Comparison of ENCODE assay signal across 10 cellular contexts in genomic region chr6:165245287-165245686, GRCh38.
DNase-seq lines count a peak whose midpoint lies in the region; ATAC-seq and TF ChIP-seq lines count a peak whose summit lies in the region.
"Had no signal": no experiment of that assay in that cellular context is flagged by ENCODE, and none has a peak within 500 bp of the region (broad histone marks: within the 10 kb centered on the region; RNA-seq: fewer than 3 reads in every experiment).

No MANE protein-coding gene starts in this region.

- H3K4me3 Mint-ChIP-seq in stimulated activated effector memory CD8-positive, alpha-beta T cell treated with anti-CD3 and anti-CD28 coated beads, Interleukin-12 subunit alpha, Interleukin-12 subunit beta, amount 100 ng/mL, for 72 hours = no peak overlapping the region

- H3K9me3 Mint-ChIP-seq in stimulated activated effector memory CD8-positive, alpha-beta T cell treated with anti-CD3 and anti-CD28 coated beads, Interleukin-12 subunit alpha, Interleukin-12 subunit beta, amount 100 ng/mL, for 72 hours = peaks cover 12% of the 10 kb centered on the region

- peak; percentile 69 for TF ChIP-seq CTCF in osteoblast (IDR thresholded peaks at IDR 0.05; ENCODE audit: extremely low read depth, low read depth, low read length)

- ATAC-seq in HG02973 (IDR thresholded peaks at IDR 0.05; ENCODE audit: unreplicated experiment) (no peak), HG03521 (IDR thresholded peaks at IDR 0.05; ENCODE audit: unreplicated experiment) (no peak)
- no peak for ATAC-seq in stimulated activated effector memory CD8-positive, alpha-beta T cell treated with anti-CD3 and anti-CD28 coated beads, Interleukin-12 subunit alpha, Interleukin-12 subunit beta, amount 100 ng/mL, for 72 hours

- no peaks in the 10 kb centered on the region for H3K4me1 Mint-ChIP-seq in stimulated activated effector memory CD8-positive, alpha-beta T cell treated with anti-CD3 and anti-CD28 coated beads, Interleukin-12 subunit alpha, Interleukin-12 subunit beta, amount 100 ng/mL, for 72 hours

- peak; percentile 5 for DNase-seq in DMS53 treated with DMSO at 0.1 percent for 48 hours (lab: John Stamatoyannopoulos, UW; ENCODE audit: unreplicated experiment)
- DNase-seq in NAMALWA (ENCODE audit: low spot score) = peak; percentile 24
- DNase-seq in dermis microvascular lymphatic vessel endothelial cell (ENCODE audit: low read depth in 2 of 2) = peak; percentile 4 to 42
- no peak for DNase-seq in osteoblast (ENCODE audit: insufficient read length, low spot score, missing footprints)
- DNase-seq in activated CD8-positive, alpha-beta memory T cell treated with anti-CD3 and anti-CD28 coated beads, Interleukin-2, amount 50 U/mL, for 4 hours = no peak
- no peak for DNase-seq in stimulated activated effector memory CD8-positive, alpha-beta T cell treated with anti-CD3 and anti-CD28 coated beads, Interleukin-12 subunit alpha, Interleukin-12 subunit beta, amount 100 ng/mL, for 72 hours (ENCODE audit: low spot score in 2 of 2)
- DNase-seq: NCI-H345; stimulated activated CD4-positive, alpha-beta T cell treated with anti-CD3 and anti-CD28 coated beads, Interleukin-2, amount 100 ng/mL, for 48 hours had no signal

- H4K20me1 ChIP-seq in osteoblast (ENCODE audit: insufficient read depth, low read length) = no peaks in the 10 kb centered on the region

- no peak overlapping the region for H3K4me3 ChIP-seq in osteoblast (ENCODE audit: insufficient read depth, low read length)

- H2AFZ ChIP-seq in osteoblast (ENCODE audit: low read length) = peak overlapping the region; percentile 67

- no peaks in the 10 kb centered on the region for H3K4me1 ChIP-seq in osteoblast (ENCODE audit: insufficient read depth, low read length)

- H3K27ac Mint-ChIP-seq in stimulated activated effector memory CD8-positive, alpha-beta T cell treated with anti-CD3 and anti-CD28 coated beads, Interleukin-12 subunit alpha, Interleukin-12 subunit beta, amount 100 ng/mL, for 72 hours = no peak overlapping the region

- no peaks in the 10 kb centered on the region for H3K36me3 ChIP-seq in osteoblast (ENCODE audit: insufficient read depth, low read length)

- H3K27me3 ChIP-seq in osteoblast (ENCODE audit: insufficient read depth, low read length) = no peaks in the 10 kb centered on the region

- no peaks in the 10 kb centered on the region for H3K79me2 ChIP-seq in osteoblast (ENCODE audit: insufficient read depth, low read length)

- H3K9me3 ChIP-seq in osteoblast (ENCODE audit: low read depth, low read length) = no peaks in the 10 kb centered on the region

- H3K36me3 Mint-ChIP-seq in stimulated activated effector memory CD8-positive, alpha-beta T cell treated with anti-CD3 and anti-CD28 coated beads, Interleukin-12 subunit alpha, Interleukin-12 subunit beta, amount 100 ng/mL, for 72 hours = no peaks in the 10 kb centered on the region

- H3K27ac ChIP-seq in osteoblast (ENCODE audit: low read depth, low read length) = no peak overlapping the region

- H3K4me2 ChIP-seq in osteoblast (ENCODE audit: insufficient read depth, low read length) = no peak overlapping the region

Comparison
In these comparisons a context has a peak if more than half of its experiments do, and no peak if none do; other contexts are left out.
1. DNase-seq: peak in DMS53 treated with DMSO at 0.1 percent for 48 hours (single experiment), NAMALWA (single experiment) and dermis microvascular lymphatic vessel endothelial cell (2 of 2); none in osteoblast (single experiment), activated CD8-positive, alpha-beta memory T cell treated with anti-CD3 and anti-CD28 coated beads, Interleukin-2, amount 50 U/mL, for 4 hours (single experiment) and stimulated activated effector memory CD8-positive, alpha-beta T cell treated with anti-CD3 and anti-CD28 coated beads, Interleukin-12 subunit alpha, Interleukin-12 subunit beta, amount 100 ng/mL, for 72 hours (0 of 2).